Comparison of ENCODE assay signal across 14 cellular contexts in the genomic region with DNA sequence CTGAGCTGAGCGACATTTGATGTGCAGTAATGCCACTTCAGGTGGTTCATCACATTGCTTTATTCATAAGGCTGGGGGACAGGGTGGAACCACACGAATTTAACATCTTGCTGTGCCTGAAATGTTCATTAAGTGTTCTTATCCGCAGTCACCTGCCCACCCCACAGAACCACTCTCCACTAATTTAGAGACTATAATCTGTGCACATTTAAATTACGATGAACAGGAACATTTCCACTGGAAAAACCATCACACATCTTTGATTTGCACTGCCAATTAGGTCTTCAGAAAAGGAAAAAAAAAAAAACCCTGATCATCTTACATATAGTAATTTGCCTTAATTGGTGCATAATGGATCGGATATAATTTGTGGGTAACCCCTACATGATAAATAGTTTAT. TPM values are rescaled to one million over a fixed set of nuclear protein-coding genes. Genes with fewer than 3 reads are reported as not detected.
DNase-seq lines count a peak whose midpoint lies in the region; ATAC-seq, FAIRE-seq and TF ChIP-seq lines count a peak whose summit lies in the region.
"Had no signal": no experiment of that assay in that cellular context is flagged by ENCODE, and none has a peak within 500 bp of the region (broad histone marks: within the 10 kb centered on the region; RNA-seq: fewer than 3 reads in every experiment).

No MANE protein-coding gene starts in this region.

- H3K4me1 ChIP-seq in Karpas-422 (ENCODE audit: low read length), result peaks cover 84% of the 10 kb centered on the region
- H3K4me1 ChIP-seq in GM12878 (ENCODE audit: control insufficient read depth, insufficient read depth, low read length), result peaks cover 55% of the 10 kb centered on the region
- peaks cover 27% of the 10 kb centered on the region for H3K4me1 ChIP-seq in osteoblast (ENCODE audit: insufficient read depth, low read length)

- no peak for TF ChIP-seq EP300 in GM12878 (IDR thresholded peaks at IDR 0.05; ENCODE audit: borderline replicate concordance in 1 of 2, control insufficient read depth in 1 of 2, low read depth in 2 of 2, low read length in 2 of 2)

- H3K79me2 ChIP-seq in Karpas-422 (ENCODE audit: low read length) (peaks cover 68% of the 10 kb centered on the region), GM12878 (ENCODE audit: control insufficient read depth, insufficient read depth, low read length) (peaks cover 22% of the 10 kb centered on the region), osteoblast (ENCODE audit: insufficient read depth, low read length) (peaks cover 43% of the 10 kb centered on the region)

- RAD21 ChIA-PET in GM12878 (lab: Charles Lee; ENCODE audit: unreplicated experiment), result interaction anchor here (0.6 to 1.8 kb wide), 3 partner anchors 31 to 58 kb away, joined by 3 to 5 read pairs (median 4); no protein-coding TSS in a partner anchor

- H3K4me3 ChIP-seq in Karpas-422 (ENCODE audit: low read length), result peak overlapping the region; percentile 88
- peak overlapping the region; percentile 46; the same call in 1 of the 2 replicates for H3K4me3 ChIP-seq in GM12878
- no peak overlapping the region for H3K4me3 ChIP-seq in osteoblast (ENCODE audit: insufficient read depth, low read length)
- H3K4me3 ChIP-seq: thyroid gland had no signal

- peak overlapping the region; percentile 94 for H3K4me2 ChIP-seq in Karpas-422 (ENCODE audit: low read depth, low read length, poor library complexity, severe bottlenecking)
- H3K4me2 ChIP-seq in GM12878 (ENCODE audit: control insufficient read depth, insufficient read depth), result peak overlapping the region; percentile 57
- H3K4me2 ChIP-seq in osteoblast (ENCODE audit: insufficient read depth, low read length), result peak overlapping the region; percentile 95

- no peak overlapping the region for H3K27ac Mint-ChIP-seq in activated CD8-positive, alpha-beta memory T cell treated with anti-CD3 and anti-CD28 coated beads, Interleukin-2, amount 10 ng/mL, durations not matched to agents 7 days and 5 days
- no peak overlapping the region for H3K27ac Mint-ChIP-seq in natural killer cell treated with Interleukin-12 subunit alpha and Interleukin-12 subunit beta and Interleukin-15 and Interleukin-18, amount 100 ng/mL, for 72 hours

- H3K27ac ChIP-seq in Karpas-422 (ENCODE audit: low read length) (peak overlapping the region; percentile 95), GM12878 (ENCODE audit: control insufficient read depth, insufficient read depth) (no peak overlapping the region), osteoblast (ENCODE audit: low read depth, low read length) (no peak overlapping the region)

- TF ChIP-seq CTCF in GM12878 (IDR thresholded peaks at IDR 0.05 in 2 of 3, conservative IDR thresholded peaks at IDR 0.05 in 1 of 3; ENCODE audit: control insufficient read depth in 2 of 3, extremely low read depth in 1 of 3, insufficient read depth in 1 of 3, low read depth in 3 of 3, low read length in 3 of 3) (no peak), osteoblast (IDR thresholded peaks at IDR 0.05; ENCODE audit: extremely low read depth, low read depth, low read length) (no peak)

- no peak for DNase-seq in activated CD8-positive, alpha-beta memory T cell treated with anti-CD3 and anti-CD28 coated beads, Interleukin-2, amount 10 ng/mL, durations not matched to agents 7 days and 5 days
- DNase-seq in activated CD8-positive, alpha-beta memory T cell treated with anti-CD3 and anti-CD28 coated beads for 24 hours, result no peak
- DNase-seq in Karpas-422 (peak; percentile 68), GM12878 (ENCODE audit: low read depth, low spot score) (no peak), osteoblast (ENCODE audit: insufficient read length, low spot score, missing footprints) (no peak), 8988T (no peak), AG08396 (ENCODE audit: low spot score) (no peak)
- DNase-seq in natural killer cell treated with Interleukin-12 subunit alpha and Interleukin-12 subunit beta and Interleukin-15 and Interleukin-18, amount 100 ng/mL, for 72 hours (ENCODE audit: low spot score), result no peak
- DNase-seq: activated CD4-positive, alpha-beta T cell treated with anti-CD3 and anti-CD28 coated beads, Interleukin-2, amount 50 U/mL, for 4 hours; aorta; effector memory CD4-positive, alpha-beta T cell; NCI-H1048; SW 1271; thyroid gland had no signal

- POLR2A ChIA-PET in GM12878 (lab: Charles Lee), result no interaction called here

- TF ChIP-seq RAD21 in GM12878 (IDR thresholded peaks at IDR 0.05; ENCODE audit: insufficient read depth, low read depth, low read length), result no peak

- H3K9me2 ChIP-seq in Karpas-422 (replicated peaks; ENCODE audit: insufficient read depth, low read length), result no peaks in the 10 kb centered on the region

- H3K36me3 Mint-ChIP-seq in activated CD8-positive, alpha-beta memory T cell treated with anti-CD3 and anti-CD28 coated beads, Interleukin-2, amount 10 ng/mL, durations not matched to agents 7 days and 5 days, result peaks cover 16% of the 10 kb centered on the region
- no peaks in the 10 kb centered on the region for H3K36me3 Mint-ChIP-seq in natural killer cell treated with Interleukin-12 subunit alpha and Interleukin-12 subunit beta and Interleukin-15 and Interleukin-18, amount 100 ng/mL, for 72 hours

- in situ Hi-C loops in GM12878 (cut with MboI), result loop anchor here (10.0 to 25.0 kb wide), 3 partner anchors 589 to 1706 kb away; partner anchors contain the start of gene HYCC1

- no peak for ATAC-seq in activated CD8-positive, alpha-beta memory T cell treated with anti-CD3 and anti-CD28 coated beads, Interleukin-2, amount 10 ng/mL, durations not matched to agents 7 days and 5 days
- ATAC-seq in GM12878, result no peak
- ATAC-seq in natural killer cell treated with Interleukin-12 subunit alpha and Interleukin-12 subunit beta and Interleukin-15 and Interleukin-18, amount 100 ng/mL, for 72 hours, result no peak

- peaks cover 31% of the 10 kb centered on the region for H3K36me3 ChIP-seq in Karpas-422 (ENCODE audit: insufficient read depth, low read length)
- no peaks in the 10 kb centered on the region for H3K36me3 ChIP-seq in GM12878 (ENCODE audit: control insufficient read depth in 2 of 2, insufficient read depth in 2 of 2, low read length in 1 of 2)
- no peaks in the 10 kb centered on the region for H3K36me3 ChIP-seq in osteoblast (ENCODE audit: insufficient read depth, low read length)
- H3K36me3 ChIP-seq: thyroid gland had no signal

- FAIRE-seq in GM12878 (lab: Jason Lieb, UNC), result no peak

- H3K9me3 ChIP-seq in Karpas-422 (ENCODE audit: low read length) (no peaks in the 10 kb centered on the region), GM12878 (replicated peaks; ENCODE audit: control insufficient read depth, insufficient read depth, low read length) (no peaks in the 10 kb centered on the region), osteoblast (ENCODE audit: low read depth, low read length) (no peaks in the 10 kb centered on the region)
- H3K9me3 ChIP-seq: thyroid gland had no signal

- no TSS peak for BruUV-seq in GM12878 (replicated peaks; lab: Mats Ljungman, UMichigan)

- CTCF ChIA-PET in activated CD8-positive, alpha-beta memory T cell treated with anti-CD3 and anti-CD28 coated beads, Interleukin-2, amount 10 ng/mL, durations not matched to agents 7 days and 5 days (lab: Charles Lee), result interaction anchor here (1.2 to 1.6 kb wide), 2 partner anchors 18 to 20 kb away, joined by 3 to 4 read pairs; no protein-coding TSS in a partner anchor
- CTCF ChIA-PET in GM12878 (lab: Yijun Ruan, JAX), result interaction anchor here (0.5 to 2.7 kb wide), 4 partner anchors 24 to 136 kb away, joined by 3 to 11 read pairs (median 4); no protein-coding TSS in a partner anchor

- H3K27me3 ChIP-seq in Karpas-422 (ENCODE audit: low read length), result no peaks in the 10 kb centered on the region
- no peaks in the 10 kb centered on the region for H3K27me3 ChIP-seq in GM12878 (replicated peaks in 1 of 2; ENCODE audit: control insufficient read depth in 2 of 2, insufficient read depth in 2 of 2, low read length in 1 of 2)
- H3K27me3 ChIP-seq in osteoblast (ENCODE audit: insufficient read depth, low read length), result no peaks in the 10 kb centered on the region
- H3K27me3 ChIP-seq: thyroid gland had no signal

- 94% methylated on average over 5 of the region's 5 CpGs for WGBS in GM12878 (ENCODE audit: insufficient coverage, insufficient replicate concordance, low lambda C conversion rate, missing lambda C conversion rate)

- no peak overlapping the region for H2AFZ ChIP-seq in Karpas-422 (ENCODE audit: low read length)
- no peak overlapping the region for H2AFZ ChIP-seq in GM12878 (ENCODE audit: control insufficient read depth, low read depth, low read length)
- H2AFZ ChIP-seq in osteoblast (ENCODE audit: low read length), result no peak overlapping the region

- H3K9ac ChIP-seq in Karpas-422 (ENCODE audit: low read length) (peak overlapping the region; percentile 89), GM12878 (ENCODE audit: control insufficient read depth, insufficient read depth, low read length) (no peak overlapping the region)

- SMC1A ChIA-PET in GM12878 (lab: Charles Lee; ENCODE audit: uncharacterized antibody, unreplicated experiment), result interaction anchor here (0.7 to 9.9 kb wide), 9 partner anchors 11 to 170 kb away, joined by 3 to 96 read pairs (median 4); no protein-coding TSS in a partner anchor

- 0 out of 2 replicates have a peak, but pooled peaks cover 4% of the 10 kb centered on the region for H4K20me1 ChIP-seq in Karpas-422 (ENCODE audit: insufficient read depth, low read depth, low read length)
- H4K20me1 ChIP-seq in GM12878 (ENCODE audit: control insufficient read depth, insufficient read depth), result no peaks in the 10 kb centered on the region
- H4K20me1 ChIP-seq in osteoblast (ENCODE audit: insufficient read depth, low read length), result no peaks in the 10 kb centered on the region

- TF ChIP-seq POLR2A in GM12878 (IDR thresholded peaks at IDR 0.05; ENCODE audit: low read depth, low read length), result no peak

- intact Hi-C loops in GM12878 (cut with micrococcal nuclease; ENCODE audit: unreplicated experiment), result loop anchor here (2.0 to 10.0 kb wide), 3 partner anchors 45 to 589 kb away; no protein-coding TSS in a partner anchor

- H3K9me3 Mint-ChIP-seq in activated CD8-positive, alpha-beta memory T cell treated with anti-CD3 and anti-CD28 coated beads, Interleukin-2, amount 10 ng/mL, durations not matched to agents 7 days and 5 days (ENCODE audit: low read depth), result no peaks in the 10 kb centered on the region
- H3K9me3 Mint-ChIP-seq in natural killer cell treated with Interleukin-12 subunit alpha and Interleukin-12 subunit beta and Interleukin-15 and Interleukin-18, amount 100 ng/mL, for 72 hours, result no peaks in the 10 kb centered on the region

- peaks cover 75% of the 10 kb centered on the region for H3K4me1 Mint-ChIP-seq in activated CD8-positive, alpha-beta memory T cell treated with anti-CD3 and anti-CD28 coated beads, Interleukin-2, amount 10 ng/mL, durations not matched to agents 7 days and 5 days
- peaks cover 18 to 39% of the 10 kb centered on the region in 2 donors for H3K4me1 Mint-ChIP-seq in natural killer cell treated with Interleukin-12 subunit alpha and Interleukin-12 subunit beta and Interleukin-15 and Interleukin-18, amount 100 ng/mL, for 72 hours (ENCODE audit: low read depth in 2 of 2)

- peak overlapping the region; percentile 27 for H3K4me3 Mint-ChIP-seq in activated CD8-positive, alpha-beta memory T cell treated with anti-CD3 and anti-CD28 coated beads, Interleukin-2, amount 10 ng/mL, durations not matched to agents 7 days and 5 days
- H3K4me3 Mint-ChIP-seq in natural killer cell treated with Interleukin-12 subunit alpha and Interleukin-12 subunit beta and Interleukin-15 and Interleukin-18, amount 100 ng/mL, for 72 hours, result no peak overlapping the region

- peaks cover 21% of the 10 kb centered on the region for H3K27me3 Mint-ChIP-seq in activated CD8-positive, alpha-beta memory T cell treated with anti-CD3 and anti-CD28 coated beads, Interleukin-2, amount 10 ng/mL, durations not matched to agents 7 days and 5 days
- peaks cover 8 to 10% of the 10 kb centered on the region in 2 donors for H3K27me3 Mint-ChIP-seq in natural killer cell treated with Interleukin-12 subunit alpha and Interleukin-12 subunit beta and Interleukin-15 and Interleukin-18, amount 100 ng/mL, for 72 hours

RNA-seq across cellular contexts. Expression of gene CDCA7L, which starts 2.3 kb away (rescaled TPM):
- 100 to 1,000 TPM in 1 of 2 experiments, 10 to 100 TPM in 1; 59.0 to 103 TPM for total RNA-seq in activated CD8-positive, alpha-beta memory T cell treated with anti-CD3 and anti-CD28 coated beads, Interleukin-2, amount 10 ng/mL, durations not matched to agents 7 days and 5 days
- total RNA-seq in Karpas-422 (2014; rRNA removed; shearing (Covaris generic); ENCODE audit: low replicate concordance), result 278 and 314 TPM in 2 replicates
- 142 and 155 TPM in 2 replicates for total RNA-seq in GM12878 (2013; cell fraction: nucleolus; rRNA removed)
- 68.3 and 82.0 TPM in 2 replicates for total RNA-seq in GM12878 (2014; rRNA removed)
- total RNA-seq in GM12878 (2014; rRNA removed; fragmentation: Illumina TruSeq; extraction: Trizol), result 85.3 and 92.2 TPM in 2 replicates
- total RNA-seq in GM12878 (2021), result 68.5 and 72.7 TPM in 2 replicates
- 36.7 TPM for polyA plus RNA-seq in GM12878 (2011; ENCODE audit: low read depth)
- 74.6 and 93.5 TPM in 2 replicates for polyA plus RNA-seq in GM12878 (2011; rRNA removed)
- 39.9 and 47.6 TPM in 2 replicates for polyA plus RNA-seq in GM12878 (2011; cell fraction: cytosol; rRNA removed)
- 170 and 252 TPM in 2 replicates for polyA plus RNA-seq in GM12878 (2011; cell fraction: nucleus; rRNA removed)
- 40.2 and 48.5 TPM in 2 replicates for polyA plus RNA-seq in GM12878 (2012)
- 80.0 and 86.4 TPM in 2 replicates for polyA plus RNA-seq in GM12878 (2014; fragmentation: Illumina TruSeq; extraction: Trizol)
- polyA plus RNA-seq in GM12878 (2014; fragmentation: Nextera tagmentation; extraction: Ambion mirVana), result 10 to 100 TPM; 30.3 to 45.2 TPM
- polyA plus RNA-seq in GM12878 (2014; rRNA removed), result 57.3 and 61.1 TPM in 2 replicates
- 10 to 100 TPM; 61.0 to 68.6 TPM for polyA plus RNA-seq in GM12878 (2016; fragmentation: Nextera tagmentation; extraction: Ambion mirVana)
- polyA minus RNA-seq in GM12878 (2011; rRNA and poly(A)+ RNA removed), result 84.2 and 97.1 TPM in 2 replicates
- polyA minus RNA-seq in GM12878 (2011; cell fraction: cytosol; rRNA and poly(A)+ RNA removed), result 24.9 and 25.8 TPM in 2 replicates
- polyA minus RNA-seq in GM12878 (2011; cell fraction: nucleus; rRNA and poly(A)+ RNA removed), result 70.0 and 106 TPM in 2 replicates
- total RNA-seq in osteoblast, result 30.0 and 35.1 TPM in 2 replicates
- total RNA-seq in natural killer cell treated with Interleukin-12 subunit alpha and Interleukin-12 subunit beta and Interleukin-15 and Interleukin-18, amount 100 ng/mL, for 72 hours, result 10 to 100 TPM; 14.4 to 65.6 TPM
